ENCODE assay signal across 9 cellular contexts in the genomic region with DNA sequence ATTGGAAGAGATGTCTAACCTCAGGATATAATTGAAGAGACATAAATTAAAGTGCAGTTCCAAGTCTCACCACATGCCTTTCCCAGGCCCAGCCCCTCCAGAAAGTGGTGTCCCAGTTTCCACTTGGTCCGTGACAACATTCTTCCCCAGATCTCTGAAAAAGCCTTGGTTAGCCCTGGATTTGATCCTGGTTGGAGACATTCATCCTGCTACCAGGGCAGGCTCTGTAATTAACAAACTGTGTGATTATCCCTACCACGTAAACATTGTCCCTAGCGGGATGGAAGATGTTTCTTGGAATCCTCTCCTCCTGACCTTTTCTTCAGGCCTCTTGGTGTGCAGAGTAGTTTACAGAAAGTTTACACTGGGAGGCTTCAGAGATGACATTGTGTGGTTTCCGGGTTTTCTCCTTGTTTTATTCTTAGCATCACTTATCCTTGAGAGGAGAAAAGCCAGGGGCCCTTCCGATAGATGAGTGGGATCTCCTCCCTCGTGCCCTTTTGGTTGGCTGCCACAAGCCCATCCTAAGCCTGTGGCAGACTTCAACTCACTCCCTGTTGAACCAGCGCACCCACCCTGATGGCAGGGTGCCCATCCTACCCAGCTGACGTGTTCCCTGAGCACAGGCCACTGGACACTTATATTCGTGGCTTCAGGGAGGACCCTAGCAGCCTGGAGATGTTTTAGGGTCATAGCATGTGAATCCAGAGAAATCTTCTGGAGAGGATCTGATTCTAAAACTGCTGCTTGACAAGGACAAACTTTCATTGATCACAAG.
A peak's percentile ranks its signal among the peaks of the same experiment; 100 is the strongest.
DNase-seq lines count a peak whose midpoint lies in the region; ATAC-seq and TF ChIP-seq lines count a peak whose summit lies in the region.
"Had no signal": no experiment of that assay in that cellular context is flagged by ENCODE, and none has a peak within 500 bp of the region (broad histone marks: within the 10 kb centered on the region; RNA-seq: fewer than 3 reads in every experiment).

No MANE protein-coding gene starts in this region.

- H3K4me1 ChIP-seq in thoracic aorta (ENCODE audit: control insufficient read depth in 1 of 2, low read depth in 2 of 2) = peaks cover 0 to 5% of the 10 kb centered on the region in 2 donors

- no peak for ATAC-seq in thoracic aorta (ENCODE audit: insufficient number of reproducible peaks, low FRiP score, low read depth)

- H3K27me3 ChIP-seq in thoracic aorta (replicated peaks; ENCODE audit: insufficient read depth) = no peaks in the 10 kb centered on the region

- DNase-seq in DMS 273 (lab: John Stamatoyannopoulos, UW; ENCODE audit: unreplicated experiment) (peak; percentile 28), DMS 273 treated with DMSO at 0.1 percent for 48 hours (lab: John Stamatoyannopoulos, UW) (no peak), SK-MEL-5 (ENCODE audit: low read depth, low spot score) (peak; percentile 19), fibroblast of peridontal ligament (ENCODE audit: extremely low read depth) (peak; percentile 52), thoracic aorta (ENCODE audit: low spot score) (no peak), activated gamma-delta T cell (lab: John Stamatoyannopoulos, UW) (no peak), NCI-H1436 treated with DMSO at 0.1 percent for 48 hours (lab: John Stamatoyannopoulos, UW) (no peak), NCI-H1436 (lab: John Stamatoyannopoulos, UW) (no peak)
- DNase-seq: cortex of kidney had no signal

- no peaks in the 10 kb centered on the region for H3K9me3 ChIP-seq in thoracic aorta

- H3K27ac ChIP-seq in thoracic aorta = no peak overlapping the region

- peaks cover 3% of the 10 kb centered on the region for H3K36me3 ChIP-seq in thoracic aorta

- peak; percentile 47 for TF ChIP-seq CTCF in thoracic aorta (IDR thresholded peaks at IDR 0.05)

- in situ Hi-C loops in SK-MEL-5 (cut with HindIII; ENCODE audit: low pct_unique_long_range_greater_than_20kb, low sequenced_read_pairs) = no loop called here

- no peak overlapping the region for H3K4me3 ChIP-seq in thoracic aorta

Comparison
In these comparisons a context has a peak if more than half of its experiments do, and no peak if none do; other contexts are left out.
1. DNase-seq: peak in DMS 273 (single experiment), SK-MEL-5 (single experiment) and fibroblast of peridontal ligament (single experiment); none in DMS 273 treated with DMSO at 0.1 percent for 48 hours (single experiment), thoracic aorta (single experiment), activated gamma-delta T cell (single experiment), NCI-H1436 treated with DMSO at 0.1 percent for 48 hours (single experiment) and NCI-H1436 (single experiment).